1 cellular context compared by ENCODE assay signal in the genomic region with DNA sequence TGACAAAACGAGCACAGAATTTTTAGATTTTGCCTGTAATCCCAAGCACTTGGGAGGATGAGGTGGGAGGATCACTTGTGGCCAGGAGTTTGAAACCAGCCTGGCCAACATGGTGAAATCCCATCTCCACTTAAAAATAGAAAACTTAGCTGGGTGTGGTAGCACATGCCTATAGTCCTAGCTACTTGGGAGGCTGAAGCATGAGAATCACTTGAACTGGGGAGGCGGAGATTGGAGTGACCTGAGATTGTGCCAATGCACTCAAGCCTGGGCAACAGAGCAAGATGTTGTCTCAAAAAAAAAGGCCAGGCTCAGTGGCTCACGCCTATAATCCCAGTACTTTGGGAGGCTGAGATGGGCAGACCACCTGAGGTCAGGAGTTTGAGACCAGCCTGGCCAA. TPM values are rescaled to one million over a fixed set of nuclear protein-coding genes. Genes with fewer than 3 reads are reported as not detected.
"Had no signal": no experiment of that assay in that cellular context is flagged by ENCODE, and none has a peak within 500 bp of the region (broad histone marks: within the 10 kb centered on the region; RNA-seq: fewer than 3 reads in every experiment).

No MANE protein-coding gene starts in this region.

RNA-seq across cellular contexts. Expression of a gene that starts 55.4 kb away (rescaled TPM):
- polyA plus RNA-seq: immature natural killer cell had no signal
